9 cellular contexts compared by ENCODE assay signal in genomic region chr20:20864346-20865096, GRCh38.
DNase-seq lines count a peak whose midpoint lies in the region; ATAC-seq and TF ChIP-seq lines count a peak whose summit lies in the region.
"Had no signal": no experiment of that assay in that cellular context is flagged by ENCODE, and none has a peak within 500 bp of the region (broad histone marks: within the 10 kb centered on the region; RNA-seq: fewer than 3 reads in every experiment).

No MANE protein-coding gene starts in this region.

- H3K27ac ChIP-seq in 22Rv1, result no peak overlapping the region

- TF ChIP-seq CTCF in 22Rv1 (IDR thresholded peaks at IDR 0.05), result peak; percentile 56
- TF ChIP-seq CTCF in fibroblast of the aortic adventitia (IDR thresholded peaks at IDR 0.05; ENCODE audit: insufficient read depth, low read length), result peak; percentile 5

- ATAC-seq in HG02798 (IDR thresholded peaks at IDR 0.05; ENCODE audit: poor library complexity, unreplicated experiment), result no peak
- ATAC-seq in GM21528 (IDR thresholded peaks at IDR 0.05; ENCODE audit: low FRiP score, unreplicated experiment), result no peak

- H3K4me3 ChIP-seq in fibroblast of the aortic adventitia (ENCODE audit: low read depth, low read length), result no peak overlapping the region

- peak; percentile 14 for DNase-seq in HK-2 (ENCODE audit: unreplicated experiment)
- peak; percentile 36 for DNase-seq in NCI-H82 treated with DMSO at 0.1 percent for 48 hours (lab: John Stamatoyannopoulos, UW; ENCODE audit: unreplicated experiment)
- DNase-seq in fibroblast of the aortic adventitia (ENCODE audit: low read depth), result peak; percentile 3
- DNase-seq in hepatic stellate cell (ENCODE audit: low spot score), result no peak
- no peak for DNase-seq in epidermal melanocyte (ENCODE audit: insufficient read length, low spot score)
- DNase-seq: activated T-cell treated with anti-CD3 and anti-CD28 coated beads, Interleukin-2, amount 50 U/mL, for 1 hour had no signal

Comparison
In these comparisons a context has a peak if more than half of its experiments do, and no peak if none do; other contexts are left out.
1. DNase-seq: peak in HK-2 (single experiment), NCI-H82 treated with DMSO at 0.1 percent for 48 hours (single experiment) and fibroblast of the aortic adventitia (single experiment); none in hepatic stellate cell (single experiment) and epidermal melanocyte (single experiment).